Comparison of ENCODE assay signal across 29 cellular contexts in genomic region chr6:167949121-167949684, GRCh38. TPM values are rescaled to one million over a fixed set of nuclear protein-coding genes. Genes with fewer than 3 reads are reported as not detected.
"Had no signal": no experiment of that assay in that cellular context is flagged by ENCODE, and none has a peak within 500 bp of the region (broad histone marks: within the 10 kb centered on the region; RNA-seq: fewer than 3 reads in every experiment).

No MANE protein-coding gene starts in this region.

- H3K4me1 Mint-ChIP-seq: activated B cell treated with CpG ODN at 0.5 μM for 24 hours; activated naive CD8-positive, alpha-beta T cell treated with anti-CD3 and anti-CD28 coated beads, Interleukin-2, amount 50 U/mL, for 24 hours had no signal

- H3K9me3 ChIP-seq: esophagus muscularis mucosa, gastrocnemius medialis, upper lobe of right lung had no signal

- FAIRE-seq: colon had no signal

- H3K27ac ChIP-seq: brain microvascular endothelial cell, dorsolateral prefrontal cortex, esophagus muscularis mucosa, upper lobe of right lung had no signal

- H3K27ac Mint-ChIP-seq: activated B cell treated with CpG ODN at 0.5 μM for 24 hours; activated naive CD8-positive, alpha-beta T cell treated with anti-CD3 and anti-CD28 coated beads, Interleukin-2, amount 50 U/mL, for 24 hours; activated T-cell treated with anti-CD3 and anti-CD28 coated beads, Interleukin-2, amount 50 U/mL, for 72 hours; effector memory CD8-positive, alpha-beta T cell had no signal

- DNase-seq: activated B cell treated with CpG ODN at 0.5 μM for 24 hours; activated CD4-positive, alpha-beta T cell treated with anti-CD3 and anti-CD28 coated beads for 4 hours; activated CD4-positive, alpha-beta T cell treated with anti-CD3 and anti-CD28 coated beads, Interleukin-2, amount 50 U/mL, for 48 hours; activated gamma-delta T cell; activated naive CD4-positive, alpha-beta T cell treated with anti-CD3 and anti-CD28 coated beads, Interleukin-2, amount 50 U/mL, for 16 hours; activated naive CD8-positive, alpha-beta T cell treated with anti-CD3 and anti-CD28 coated beads, Interleukin-2, amount 50 U/mL, for 24 hours; activated T-cell treated with anti-CD3 and anti-CD28 coated beads, Interleukin-2, amount 50 U/mL, for 72 hours; anterior cingulate cortex; brain microvascular endothelial cell; central memory CD4-positive, alpha-beta T cell; dorsolateral prefrontal cortex; effector memory CD8-positive, alpha-beta T cell; gastrocnemius medialis; head of caudate nucleus; hypothalamus; left ventricle myocardium superior; mammary epithelial cell; occipital lobe; stimulated activated CD4-positive, alpha-beta T cell treated with anti-CD3 and anti-CD28 coated beads, Interleukin-12 subunit alpha, Interleukin-12 subunit beta, amount 100 ng/mL, for 4 hours; stimulated activated CD4-positive, alpha-beta T cell treated with anti-CD3 and anti-CD28 coated beads, Interleukin-4, amount 100 ng/mL, for 4 hours; stimulated activated naive CD8-positive, alpha-beta T cell treated with anti-CD3 and anti-CD28 coated beads, Interleukin-15, Interleukin-2, amounts not matched to agents 100 U/mL and 50 U/mL, for 24 hours; T1000; upper lobe of right lung had no signal

- H3K4me3 ChIP-seq: dorsolateral prefrontal cortex, esophagus muscularis mucosa, gastrocnemius medialis, upper lobe of right lung had no signal

- H3K27me3 Mint-ChIP-seq: activated B cell treated with CpG ODN at 0.5 μM for 24 hours; activated naive CD8-positive, alpha-beta T cell treated with anti-CD3 and anti-CD28 coated beads, Interleukin-2, amount 50 U/mL, for 24 hours; effector memory CD8-positive, alpha-beta T cell had no signal

- H3K27me3 ChIP-seq: brain microvascular endothelial cell, dorsolateral prefrontal cortex, esophagus muscularis mucosa, gastrocnemius medialis, upper lobe of right lung had no signal

- H3K4me3 Mint-ChIP-seq: activated B cell treated with CpG ODN at 0.5 μM for 24 hours; activated naive CD8-positive, alpha-beta T cell treated with anti-CD3 and anti-CD28 coated beads, Interleukin-2, amount 50 U/mL, for 24 hours; activated T-cell treated with anti-CD3 and anti-CD28 coated beads, Interleukin-2, amount 50 U/mL, for 72 hours; effector memory CD8-positive, alpha-beta T cell had no signal

- ATAC-seq: activated naive CD8-positive, alpha-beta T cell treated with anti-CD3 and anti-CD28 coated beads, Interleukin-2, amount 50 U/mL, for 24 hours; activated T-cell treated with anti-CD3 and anti-CD28 coated beads, Interleukin-2, amount 50 U/mL, for 72 hours; effector memory CD8-positive, alpha-beta T cell; gastrocnemius medialis; left ventricle myocardium superior; stimulated activated naive CD8-positive, alpha-beta T cell treated with anti-CD3 and anti-CD28 coated beads, Interleukin-15, Interleukin-2, amounts not matched to agents 100 U/mL and 50 U/mL, for 24 hours; upper lobe of right lung had no signal

- H3K4me1 ChIP-seq: esophagus muscularis mucosa, upper lobe of right lung had no signal

- H3K9me3 Mint-ChIP-seq: activated B cell treated with CpG ODN at 0.5 μM for 24 hours; activated naive CD8-positive, alpha-beta T cell treated with anti-CD3 and anti-CD28 coated beads, Interleukin-2, amount 50 U/mL, for 24 hours; activated T-cell treated with anti-CD3 and anti-CD28 coated beads, Interleukin-2, amount 50 U/mL, for 72 hours; effector memory CD8-positive, alpha-beta T cell had no signal

RNA-seq across cellular contexts. Expression of gene KIF25, which starts 48.3 kb away (rescaled TPM):
- total RNA-seq: activated B cell treated with CpG ODN at 0.5 μM for 24 hours; left ventricle myocardium superior; mammary epithelial cell; mononuclear cell; myocyte; occipital lobe; T-helper 1 cell treated with Interleukin-12 subunit alpha and Interleukin-12 subunit beta and Interleukin-4 antibody, amounts not matched to agents 30 ng/mL and 1 ng/mL, for 36 hours had no signal
- polyA plus RNA-seq: mammary epithelial cell, neural cell had no signal
